8 cellular contexts compared by ENCODE assay signal in the genomic region with DNA sequence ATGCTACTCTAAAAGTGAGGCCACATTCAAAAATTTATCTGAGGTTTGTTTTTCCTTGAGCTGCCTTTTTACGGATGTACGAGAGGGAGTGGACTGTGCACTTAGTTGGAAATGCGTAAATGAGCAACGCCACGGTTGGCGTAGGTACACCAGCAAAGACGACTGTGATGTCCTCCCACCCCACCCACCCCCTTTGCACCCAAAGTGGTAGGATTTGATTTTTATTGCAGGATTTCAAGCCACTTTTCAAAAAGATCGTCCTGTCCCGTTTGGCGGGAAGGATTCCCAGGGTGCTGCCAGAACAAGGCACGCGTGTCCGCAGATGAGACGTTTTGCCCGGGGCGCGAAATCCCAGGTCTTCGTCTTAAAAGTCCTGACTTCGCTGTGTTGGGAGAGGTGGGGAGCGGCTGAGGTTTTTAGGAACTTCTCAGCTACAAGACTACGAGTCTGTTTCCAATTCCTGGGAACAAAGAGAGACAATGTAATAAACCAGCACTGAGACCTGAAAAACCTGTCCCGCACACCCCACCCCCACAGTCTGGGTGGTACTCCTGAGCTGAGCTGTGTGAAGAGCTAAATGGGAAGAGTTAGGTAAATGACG. TPM values are rescaled to one million over a fixed set of nuclear protein-coding genes. Genes with fewer than 3 reads are reported as not detected.
DNase-seq lines count a peak whose midpoint lies in the region; ATAC-seq and TF ChIP-seq lines count a peak whose summit lies in the region.

No MANE protein-coding gene starts in this region.

- H3K9me3 ChIP-seq in cardiac muscle cell (ENCODE audit: low read depth), result no peaks in the 10 kb centered on the region
- H3K9me3 ChIP-seq in psoas muscle, result no peaks in the 10 kb centered on the region
- H3K9me3 ChIP-seq in OCI-LY7 (ENCODE audit: low read length), result no peaks in the 10 kb centered on the region

- peaks cover 2% of the 10 kb centered on the region; the same call in 1 of the 2 replicates for H3K36me3 Mint-ChIP-seq in WTC11

- no peaks in the 10 kb centered on the region for H3K9me2 ChIP-seq in OCI-LY7 (ENCODE audit: insufficient read depth, low read length)

- peak overlapping the region; percentile 77 for H3K4me3 Mint-ChIP-seq in WTC11

- POLR2A ChIA-PET in WTC11 (lab: Charles Lee), result no interaction called here
- POLR2A ChIA-PET in OCI-LY7 (lab: Charles Lee), result interaction anchor here (0.9 kb wide), 1 partner anchor 10 kb away, joined by 4 read pairs; no protein-coding TSS in a partner anchor

- H3K27ac Mint-ChIP-seq in WTC11, result peak overlapping the region; percentile 80

- H3K36me3 ChIP-seq in cardiac muscle cell (no peaks in the 10 kb centered on the region), psoas muscle (ENCODE audit: insufficient read depth in 1 of 2, low read depth in 1 of 2) (peaks cover 0 to 5% of the 10 kb centered on the region in 2 donors), OCI-LY7 (ENCODE audit: insufficient read depth, low read length) (no peaks in the 10 kb centered on the region)

- TF ChIP-seq CTCF in cardiac muscle cell (IDR thresholded peaks at IDR 0.05; ENCODE audit: low read depth, low read length), result no peak
- no peak for TF ChIP-seq CTCF in WTC11 (IDR thresholded peaks at IDR 0.05)
- no peak for TF ChIP-seq CTCF in foreskin keratinocyte (conservative IDR thresholded peaks at IDR 0.05)
- no peak for TF ChIP-seq CTCF in psoas muscle (IDR thresholded peaks at IDR 0.05)
- TF ChIP-seq CTCF in OCI-LY7 (conservative IDR thresholded peaks at IDR 0.05; ENCODE audit: low read length), result no peak

- H4K20me1 ChIP-seq in OCI-LY7 (ENCODE audit: insufficient read depth, low read length), result no peaks in the 10 kb centered on the region

- no peaks in the 10 kb centered on the region for H3K9me3 Mint-ChIP-seq in WTC11

- H3K4me1 ChIP-seq in cardiac muscle cell (ENCODE audit: low read depth) (no peaks in the 10 kb centered on the region), foreskin keratinocyte (peaks cover 6% of the 10 kb centered on the region), psoas muscle (peaks cover 14% of the 10 kb centered on the region), OCI-LY7 (ENCODE audit: insufficient read depth, low read length, poor library complexity, severe bottlenecking) (no peaks in the 10 kb centered on the region)

- peaks cover 47% of the 10 kb centered on the region for H3K4me1 Mint-ChIP-seq in WTC11

- CTCF ChIA-PET in WTC11 (lab: Charles Lee) (interaction anchor here (1.6 kb wide), 1 partner anchor 916 kb away, joined by 4 read pairs; no protein-coding TSS in a partner anchor), OCI-LY7 (lab: Charles Lee; ENCODE audit: unreplicated experiment) (no interaction called here)

- WGBS in psoas muscle, 3 donors, result 10 to 18% (median 10%) methylated on average over 23 of the region's 23 CpGs

- DNase-seq in cardiac muscle cell (ENCODE audit: low read depth in 1 of 2, low spot score in 1 of 2) (no peak), Right ventricle myocardium inferior (ENCODE audit: missing footprints) (no peak), WTC11 (ENCODE audit: low spot score) (peak; percentile 46), foreskin keratinocyte (peak; percentile 46 to 72), psoas muscle (peak; percentile 30 to 62), AG08395 (ENCODE audit: low spot score) (no peak), OCI-LY7 (ENCODE audit: low spot score) (no peak), inferior parietal cortex (ENCODE audit: extremely low spot score) (no peak)

- H3K27me3 Mint-ChIP-seq in WTC11 (ENCODE audit: low read depth), result peaks cover 14% of the 10 kb centered on the region

- intact Hi-C loops in Right ventricle myocardium inferior (cut with DNase I) (no loop called here), psoas muscle (cut with DNase I) (no loop called here), OCI-LY7 (cut with micrococcal nuclease; ENCODE audit: unreplicated experiment) (no loop called here)

- H3K27ac ChIP-seq in cardiac muscle cell (no peak overlapping the region), foreskin keratinocyte (peak overlapping the region; percentile 57), psoas muscle (peak overlapping the region; percentile 79), OCI-LY7 (ENCODE audit: low read depth, low read length, poor library complexity, severe bottlenecking) (no peak overlapping the region)

- no peak overlapping the region for H3K4me2 ChIP-seq in OCI-LY7 (ENCODE audit: low read length)

- H3K79me2 ChIP-seq in OCI-LY7 (ENCODE audit: insufficient read depth, low read depth, low read length), result no peaks in the 10 kb centered on the region

- H2AFZ ChIP-seq in OCI-LY7 (ENCODE audit: low read length), result no peak overlapping the region

- ATAC-seq in Right ventricle myocardium inferior (no peak), WTC11 (no peak), foreskin keratinocyte (peak; percentile 13), psoas muscle (no peak)

- H3K27me3 ChIP-seq in cardiac muscle cell, result peaks cover 96% of the 10 kb centered on the region
- H3K27me3 ChIP-seq in foreskin keratinocyte, result no peaks in the 10 kb centered on the region
- H3K27me3 ChIP-seq in psoas muscle (ENCODE audit: insufficient read depth in 3 of 3, low read length in 2 of 3), result no peaks in the 10 kb centered on the region

- no TSS peak for BruUV-seq in OCI-LY7 (replicated peaks; lab: Mats Ljungman, UMichigan)

- H3K4me3 ChIP-seq in cardiac muscle cell (peak overlapping the region; percentile 27), psoas muscle (peak overlapping the region; percentile 86), OCI-LY7 (ENCODE audit: low read depth, low read length, poor library complexity, severe bottlenecking) (no peak overlapping the region)

TF ChIP-seq in WTC11, 78 proteins besides CTCF, POLR2A, EP300 and RAD21 (continues in another document):
- no peak for TF ChIP-seq RELA (CRISPR knock-in tag; IDR thresholded peaks at IDR 0.05; ENCODE audit: borderline replicate concordance)
- TF ChIP-seq, protein P1, sequence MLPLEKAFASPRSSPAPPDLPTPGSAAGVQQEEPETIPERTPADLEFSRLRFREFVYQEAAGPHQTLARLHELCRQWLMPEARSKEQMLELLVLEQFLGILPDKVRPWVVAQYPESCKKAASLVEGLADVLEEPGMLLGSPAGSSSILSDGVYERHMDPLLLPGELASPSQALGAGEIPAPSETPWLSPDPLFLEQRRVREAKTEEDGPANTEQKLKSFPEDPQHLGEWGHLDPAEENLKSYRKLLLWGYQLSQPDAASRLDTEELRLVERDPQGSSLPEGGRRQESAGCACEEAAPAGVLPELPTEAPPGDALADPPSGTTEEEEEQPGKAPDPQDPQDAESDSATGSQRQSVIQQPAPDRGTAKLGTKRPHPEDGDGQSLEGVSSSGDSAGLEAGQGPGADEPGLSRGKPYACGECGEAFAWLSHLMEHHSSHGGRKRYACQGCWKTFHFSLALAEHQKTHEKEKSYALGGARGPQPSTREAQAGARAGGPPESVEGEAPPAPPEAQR (CRISPR knock-in tag; IDR thresholded peaks at IDR 0.05), result no peak
- no peak for TF ChIP-seq NFATC4 (CRISPR knock-in tag; IDR thresholded peaks at IDR 0.05)
- TF ChIP-seq JAZF1 (CRISPR knock-in tag; IDR thresholded peaks at IDR 0.05), result no peak
- TF ChIP-seq TP53 (CRISPR knock-in tag; IDR thresholded peaks at IDR 0.05), result no peak
- no peak for TF ChIP-seq ZBTB21 (CRISPR knock-in tag; IDR thresholded peaks at IDR 0.05; ENCODE audit: borderline replicate concordance)
- no peak for TF ChIP-seq ATF3 (CRISPR knock-in tag; conservative IDR thresholded peaks at IDR 0.05)
- TF ChIP-seq AFF4 (CRISPR knock-in tag; IDR thresholded peaks at IDR 0.05; ENCODE audit: borderline replicate concordance), result no peak
- no peak for TF ChIP-seq NR3C1 (CRISPR knock-in tag; conservative IDR thresholded peaks at IDR 0.05; ENCODE audit: low read depth)

RNA-seq across cellular contexts. Expression of gene TLE1, which starts 1.0 kb away (rescaled TPM):
- total RNA-seq in cardiac muscle cell, result 3.2 and 3.4 TPM in 2 replicates
- polyA plus RNA-seq in cardiac muscle cell, result 2.1 and 2.5 TPM in 2 replicates
- 9.8 TPM for total RNA-seq in Right ventricle myocardium inferior
- total RNA-seq in WTC11 (2021), result 93.2 to 97.7 TPM (median 93.9 TPM) in 3 replicates
- total RNA-seq in foreskin keratinocyte, result 21.4 and 24.2 TPM in 2 replicates
- 15.1 and 19.0 TPM in 2 replicates for polyA plus RNA-seq in foreskin keratinocyte
- total RNA-seq in psoas muscle, result 10 to 100 TPM; 14.6 to 40.9 (median 35.7) TPM
- 10 to 100 TPM; 16.0 to 46.7 (median 31.1) TPM for polyA plus RNA-seq in psoas muscle
- 0.13 TPM in 1 of 2 replicates, not detected in the other for total RNA-seq in OCI-LY7 (2014; rRNA removed; shearing (Covaris generic))
- total RNA-seq in OCI-LY7 (2022), result not detected in 2 replicates

Comparison
In these comparisons a context has a peak if more than half of its experiments do, and no peak if none do; other contexts are left out.
1. DNase-seq: peak in WTC11 (single experiment), foreskin keratinocyte (2 of 2) and psoas muscle (2 of 2); none in cardiac muscle cell (0 of 2), Right ventricle myocardium inferior (single experiment), AG08395 (single experiment), OCI-LY7 (single experiment) and inferior parietal cortex (single experiment).
2. H3K27ac ChIP-seq: peak in foreskin keratinocyte (single experiment) and psoas muscle (single experiment); none in cardiac muscle cell (single experiment) and OCI-LY7 (single experiment).